In the genomic region with DNA sequence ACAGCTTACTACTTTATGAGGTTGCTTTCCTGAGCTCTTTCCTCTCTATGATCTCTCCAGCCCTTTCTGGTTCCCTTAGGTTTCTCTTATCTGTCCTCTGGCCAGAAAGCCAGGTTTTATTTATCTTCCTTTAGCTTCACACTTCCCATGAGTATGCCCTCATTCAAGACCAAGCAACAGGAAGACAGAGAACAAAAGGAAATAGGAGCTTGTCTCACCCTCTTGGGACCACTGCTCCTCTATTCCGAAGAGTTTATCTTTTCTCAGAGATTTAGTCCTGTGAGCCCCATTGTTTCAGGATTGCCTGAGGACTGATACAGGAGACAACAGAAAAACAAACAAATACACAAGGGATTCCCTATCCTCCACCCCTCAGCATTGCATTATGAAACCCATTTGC, we compare ENCODE assay signal across 24 cellular contexts.
A peak's percentile ranks its signal among the peaks of the same experiment; 100 is the strongest.
DNase-seq lines count a peak whose midpoint lies in the region; ATAC-seq and TF ChIP-seq lines count a peak whose summit lies in the region.
"Had no signal": no experiment of that assay in that cellular context is flagged by ENCODE, and none has a peak within 500 bp of the region (broad histone marks: within the 10 kb centered on the region; RNA-seq: fewer than 3 reads in every experiment).

No MANE protein-coding gene starts in this region.

- H3F3A ChIP-seq in neural progenitor cell (ENCODE audit: low read depth), result no peaks in the 10 kb centered on the region

- no peak overlapping the region for H3K27ac ChIP-seq in endodermal cell (ENCODE audit: low read depth, low read length)
- H3K27ac ChIP-seq in neural progenitor cell, result no peak overlapping the region
- H3K27ac ChIP-seq: BLaER1, KMS-11, tibial nerve had no signal

- H3K4me3 ChIP-seq in endodermal cell (ENCODE audit: low read length), result peak overlapping the region; percentile 82
- no peak overlapping the region for H3K4me3 ChIP-seq in neural progenitor cell
- H3K4me3 ChIP-seq: BLaER1, tibial nerve had no signal

- H4K20me1 ChIP-seq in neural progenitor cell (ENCODE audit: low read depth), result no peaks in the 10 kb centered on the region
- H4K20me1 ChIP-seq: BLaER1 had no signal

- H3K9me3 ChIP-seq in endodermal cell (ENCODE audit: control insufficient read depth, low read length) (no peaks in the 10 kb centered on the region), neural progenitor cell (ENCODE audit: low read depth) (no peaks in the 10 kb centered on the region)
- H3K9me3 ChIP-seq: BLaER1, Caco-2, SK-N-SH, tibial nerve had no signal

- H3K4me1 ChIP-seq in endodermal cell (ENCODE audit: control insufficient read depth, insufficient read depth, low read length), result peaks cover 7% of the 10 kb centered on the region
- H3K4me1 ChIP-seq in neural progenitor cell, result peaks cover 8% of the 10 kb centered on the region
- H3K4me1 ChIP-seq: tibial nerve had no signal

- peak overlapping the region; percentile 12 for H3K4me2 ChIP-seq in neural progenitor cell
- H3K4me2 ChIP-seq: BLaER1, KMS-11, SK-N-SH had no signal

- H3K27ac Mint-ChIP-seq in endodermal cell, result peak overlapping the region; percentile 93
- H3K27ac Mint-ChIP-seq in neural progenitor cell, result no peak overlapping the region
- H3K27ac Mint-ChIP-seq: activated naive CD8-positive, alpha-beta T cell treated with anti-CD3 and anti-CD28 coated beads, Interleukin-2, amount 50 U/mL, for 24 hours; naive thymus-derived CD8-positive, alpha-beta T cell had no signal

- no peak overlapping the region for H2AFZ ChIP-seq in neural progenitor cell (replicated peaks)

- H3K36me3 ChIP-seq in endodermal cell (ENCODE audit: control insufficient read depth, insufficient read depth, low read length) (no peaks in the 10 kb centered on the region), neural progenitor cell (no peaks in the 10 kb centered on the region)
- H3K36me3 ChIP-seq: BLaER1, tibial nerve had no signal

- H3K4me1 Mint-ChIP-seq in endodermal cell (peaks cover 39% of the 10 kb centered on the region), neural progenitor cell (peaks cover 4% of the 10 kb centered on the region)

- H3K27me3 Mint-ChIP-seq in endodermal cell (ENCODE audit: insufficient read depth), result no peaks in the 10 kb centered on the region
- no peaks in the 10 kb centered on the region for H3K27me3 Mint-ChIP-seq in neural progenitor cell (ENCODE audit: insufficient read depth, low read depth)
- H3K27me3 Mint-ChIP-seq: activated naive CD8-positive, alpha-beta T cell treated with anti-CD3 and anti-CD28 coated beads, Interleukin-2, amount 50 U/mL, for 24 hours; naive thymus-derived CD8-positive, alpha-beta T cell had no signal

- H3K4me3 Mint-ChIP-seq in endodermal cell (peak overlapping the region; percentile 71), neural progenitor cell (no peak overlapping the region)
- H3K4me3 Mint-ChIP-seq: activated naive CD8-positive, alpha-beta T cell treated with anti-CD3 and anti-CD28 coated beads, Interleukin-2, amount 50 U/mL, for 24 hours; naive thymus-derived CD8-positive, alpha-beta T cell had no signal

- DNase-seq in DMS53 treated with DMSO at 0.1 percent for 48 hours (lab: John Stamatoyannopoulos, UW; ENCODE audit: unreplicated experiment) (peak; percentile 51), NCI-H187 treated with DMSO at 0.1 percent for 48 hours (lab: John Stamatoyannopoulos, UW) (peak; percentile 66), endodermal cell (peak; percentile 58), neural progenitor cell (ENCODE audit: low spot score) (peak; percentile 29), NCI-H1436 (lab: John Stamatoyannopoulos, UW) (no peak)
- DNase-seq in activated CD4-positive, alpha-beta T cell treated with anti-CD3 and anti-CD28 coated beads, Interleukin-2, amount 50 U/mL, for 4 hours, result no peak
- DNase-seq: activated CD8-positive, alpha-beta memory T cell treated with anti-CD3 and anti-CD28 coated beads for 24 hours; activated naive CD8-positive, alpha-beta T cell treated with anti-CD3 and anti-CD28 coated beads, Interleukin-2, amount 50 U/mL, for 24 hours; activated T-cell treated with anti-CD3 and anti-CD28 coated beads, Interleukin-2, amount 50 U/mL, for 1 hour; Caco-2; central memory CD4-positive, alpha-beta T cell; islet precursor cell; left ventricle myocardium superior; naive thymus-derived CD8-positive, alpha-beta T cell; NCI-H446 treated with DMSO at 0.1 percent for 48 hours; SK-N-SH; small intestine; stimulated activated CD4-positive, alpha-beta T cell treated with anti-CD3 and anti-CD28 coated beads, Interleukin-1b, Interleukin-23, amount 100 ng/mL, for 48 hours; T-helper 2 cell had no signal

- H3K9ac ChIP-seq in endodermal cell (ENCODE audit: extremely low read depth, low read length, poor library complexity, severe bottlenecking) (peak overlapping the region; percentile 70), neural progenitor cell (no peak overlapping the region)
- H3K9ac ChIP-seq: BLaER1, KMS-11, SK-N-SH had no signal

- no peak for ATAC-seq in HG02642 (IDR thresholded peaks at IDR 0.05; ENCODE audit: poor library complexity, unreplicated experiment)
- ATAC-seq: activated naive CD8-positive, alpha-beta T cell treated with anti-CD3 and anti-CD28 coated beads, Interleukin-2, amount 50 U/mL, for 24 hours; HCT116; left ventricle myocardium superior; naive thymus-derived CD8-positive, alpha-beta T cell had no signal

- no peaks in the 10 kb centered on the region for H3K9me3 Mint-ChIP-seq in endodermal cell
- no peaks in the 10 kb centered on the region for H3K9me3 Mint-ChIP-seq in neural progenitor cell
- H3K9me3 Mint-ChIP-seq: activated naive CD8-positive, alpha-beta T cell treated with anti-CD3 and anti-CD28 coated beads, Interleukin-2, amount 50 U/mL, for 24 hours; naive thymus-derived CD8-positive, alpha-beta T cell had no signal

- no peaks in the 10 kb centered on the region for H3K79me2 ChIP-seq in neural progenitor cell (ENCODE audit: low read depth)

- TF ChIP-seq CTCF in endodermal cell (conservative IDR thresholded peaks at IDR 0.05) (no peak), neural progenitor cell (IDR thresholded peaks at IDR 0.05) (no peak)

- H3K27me3 ChIP-seq in endodermal cell (ENCODE audit: control insufficient read depth, insufficient read depth, low read length, poor library complexity, severe bottlenecking), result no peaks in the 10 kb centered on the region
- H3K27me3 ChIP-seq in neural progenitor cell, result no peaks in the 10 kb centered on the region
- H3K27me3 ChIP-seq: BLaER1, tibial nerve had no signal

- peaks cover 1% of the 10 kb centered on the region for H3K36me3 Mint-ChIP-seq in endodermal cell (ENCODE audit: low read depth)
- no peaks in the 10 kb centered on the region for H3K36me3 Mint-ChIP-seq in neural progenitor cell

- WGBS in endodermal cell (ENCODE audit: insufficient coverage in 1 of 2, insufficient read length in 1 of 2), 2 experiments, result 8 to 17% methylated on average over 1 of the region's 1 CpG

Comparison
In these comparisons a context has a peak if more than half of its experiments do, and no peak if none do; other contexts are left out.
1. DNase-seq: peak in DMS53 treated with DMSO at 0.1 percent for 48 hours (single experiment), NCI-H187 treated with DMSO at 0.1 percent for 48 hours (single experiment), endodermal cell (single experiment) and neural progenitor cell (single experiment); none in activated CD4-positive, alpha-beta T cell treated with anti-CD3 and anti-CD28 coated beads, Interleukin-2, amount 50 U/mL, for 4 hours (0 of 2) and NCI-H1436 (single experiment).